In the genomic region with DNA sequence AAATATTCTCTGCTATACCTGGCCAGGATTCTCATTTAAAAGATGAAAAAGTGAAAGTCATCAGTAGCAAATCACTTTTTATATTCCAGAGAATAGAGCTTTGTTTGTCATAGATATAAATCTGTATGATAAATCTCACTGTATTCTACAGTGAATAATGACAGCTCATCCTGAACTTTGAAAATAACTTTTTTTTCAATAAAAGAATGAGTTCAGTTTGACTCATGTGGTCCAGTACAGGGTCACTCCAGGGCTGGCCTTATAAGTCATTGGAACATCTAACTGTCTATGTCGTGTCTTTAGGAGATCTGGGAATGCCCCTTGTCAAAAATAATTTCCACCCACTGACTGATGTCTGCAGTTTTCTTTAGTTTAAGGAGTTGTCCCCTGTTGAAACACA, we compare ENCODE assay signal across 20 cellular contexts. TPM values are rescaled to one million over a fixed set of nuclear protein-coding genes. Genes with fewer than 3 reads are reported as not detected.
DNase-seq lines count a peak whose midpoint lies in the region; ATAC-seq and TF ChIP-seq lines count a peak whose summit lies in the region.
"Had no signal": no experiment of that assay in that cellular context is flagged by ENCODE, and none has a peak within 500 bp of the region (broad histone marks: within the 10 kb centered on the region; RNA-seq: fewer than 3 reads in every experiment).

No MANE protein-coding gene starts in this region.

- no peak for DNase-seq in left ventricle myocardium superior
- DNase-seq in right cardiac atrium, result no peak
- DNase-seq in SK-N-SH, result no peak
- DNase-seq in foreskin keratinocyte, result no peak
- DNase-seq in activated naive CD4-positive, alpha-beta T cell treated with Interleukin-2 at 50 U/mL for 16 hours, result no peak
- no peak for DNase-seq in stimulated activated CD4-positive, alpha-beta T cell treated with anti-CD3 and anti-CD28 coated beads, Interleukin-4, amount 100 ng/mL, for 1 hour
- DNase-seq: activated naive CD4-positive, alpha-beta T cell treated with anti-CD3 and anti-CD28 coated beads, Interleukin-2, amount 50 U/mL, for 16 hours; activated T-cell treated with anti-CD3 and anti-CD28 coated beads, Interleukin-2, amount 50 U/mL, for 72 hours; aorta; C1 segment of cervical spinal cord; cerebellar nuclear complex; NCI-H1436; NCI-H82; stimulated activated CD4-positive, alpha-beta T cell treated with anti-CD3 and anti-CD28 coated beads, Interleukin-12 subunit alpha, Interleukin-12 subunit beta, amount 100 ng/mL, for 4 hours; stimulated activated CD8-positive, alpha-beta memory T cell treated with anti-CD3 and anti-CD28 coated beads, Interleukin-4, amount 100 ng/mL, for 48 hours had no signal

- H3K4me3 ChIP-seq in right cardiac atrium (ENCODE audit: low read length) (no peak overlapping the region), SK-N-SH (ENCODE audit: low read depth in 2 of 2, low read length in 1 of 2) (no peak overlapping the region)

- no peaks in the 10 kb centered on the region for H3K79me2 ChIP-seq in SK-N-SH (ENCODE audit: insufficient read depth)

- H3K27ac ChIP-seq in right cardiac atrium (ENCODE audit: low read length) (no peak overlapping the region), SK-N-SH (ENCODE audit: low read depth in 2 of 2, low read length in 1 of 2) (peak overlapping the region in 1 of 2 experiments; percentile 87; a peak in 2 of 4 replicates), foreskin keratinocyte (no peak overlapping the region)

- TF ChIP-seq EP300 in SK-N-SH (IDR thresholded peaks at IDR 0.05; ENCODE audit: borderline replicate concordance in 1 of 2, low read depth in 1 of 2, low read length in 1 of 2), result peak in 1 of 2 experiments; percentile 84; a peak in 2 of 4 replicates

- POLR2A ChIA-PET in SK-N-SH (lab: Yijun Ruan, JAX), result no interaction called here

- H3K27me3 ChIP-seq in right cardiac atrium (ENCODE audit: control insufficient read depth, insufficient read depth), result no peaks in the 10 kb centered on the region
- no peaks in the 10 kb centered on the region for H3K27me3 ChIP-seq in SK-N-SH (ENCODE audit: insufficient read depth)
- no peaks in the 10 kb centered on the region for H3K27me3 ChIP-seq in foreskin keratinocyte

- H3K36me3 ChIP-seq in SK-N-SH (replicated peaks in 1 of 2; ENCODE audit: control insufficient read depth in 1 of 2, insufficient read depth in 2 of 2, low read length in 1 of 2), result no peaks in the 10 kb centered on the region

- no peaks in the 10 kb centered on the region for H3K9me2 ChIP-seq in SK-N-SH

- peak; percentile 36 for ATAC-seq in left ventricle myocardium superior
- no peak for ATAC-seq in right cardiac atrium
- ATAC-seq in foreskin keratinocyte, result peak; percentile 43
- no peak for ATAC-seq in HG03097 (IDR thresholded peaks at IDR 0.05; ENCODE audit: low FRiP score, unreplicated experiment)
- ATAC-seq in HG03521 (IDR thresholded peaks at IDR 0.05; ENCODE audit: unreplicated experiment), result no peak
- ATAC-seq: activated CD4-positive, CD25-positive, alpha-beta regulatory T cell treated with anti-CD3 and anti-CD28 coated beads, Interleukin-2, amount 50 U/mL, for 24 hours; activated T-cell treated with anti-CD3 and anti-CD28 coated beads, Interleukin-2, amount 50 U/mL, for 72 hours; left lobe of liver had no signal

- no peak overlapping the region for H2AFZ ChIP-seq in SK-N-SH (ENCODE audit: low read depth)

- TF ChIP-seq CTCF in SK-N-SH (IDR thresholded peaks at IDR 0.05) (no peak), foreskin keratinocyte (conservative IDR thresholded peaks at IDR 0.05) (no peak)

- CTCF ChIA-PET in SK-N-SH (lab: Yijun Ruan, JAX), result no interaction called here

- H3F3A ChIP-seq in SK-N-SH (replicated peaks; ENCODE audit: insufficient read depth), result peaks cover 42% of the 10 kb centered on the region

- H3K9ac ChIP-seq in SK-N-SH, result peak overlapping the region; percentile 51; the same call in 1 of the 2 replicates

- TF ChIP-seq RAD21 in SK-N-SH (IDR thresholded peaks at IDR 0.05; ENCODE audit: low read length), result no peak

- 51% methylated on average over 1 of the region's 1 CpG for WGBS in right cardiac atrium
- 0% methylated on average over 1 of the region's 1 CpG for WGBS in SK-N-SH (ENCODE audit: low lambda C conversion rate)

- H3K4me2 ChIP-seq in SK-N-SH, result peak overlapping the region; percentile 59

- H4K20me1 ChIP-seq in SK-N-SH (ENCODE audit: insufficient read depth), result no peaks in the 10 kb centered on the region

- intact Hi-C loops in left ventricle myocardium superior (cut with micrococcal nuclease) (loop anchor here (10.0 kb wide), 1 partner anchor 413 kb away; no protein-coding TSS in a partner anchor), right cardiac atrium (cut with DNase I) (loop anchor here in 1 of 4 donors (10.0 kb wide), 1 partner anchor 413 kb away; no protein-coding TSS in a partner anchor)

- H3K9me3 ChIP-seq in right cardiac atrium (ENCODE audit: control insufficient read depth, low read length) (no peaks in the 10 kb centered on the region), SK-N-SH (no peaks in the 10 kb centered on the region)

- H3K4me1 ChIP-seq in right cardiac atrium (ENCODE audit: control insufficient read depth, insufficient read depth, low read length) (no peaks in the 10 kb centered on the region), SK-N-SH (ENCODE audit: control insufficient read depth in 1 of 2, insufficient read depth in 2 of 2, low read depth in 1 of 2, low read length in 1 of 2) (peaks cover 0 to 34% of the 10 kb centered on the region in 2 experiments; a peak in 2 of 4 replicates), foreskin keratinocyte (peaks cover 32% of the 10 kb centered on the region)

TF ChIP-seq in SK-N-SH, 30 proteins besides CTCF, POLR2A, EP300 and RAD21:
- TF ChIP-seq SMC3 (IDR thresholded peaks at IDR 0.05; ENCODE audit: low read depth, low read length) (no peak), JUND (IDR thresholded peaks at IDR 0.05) (peak; percentile 75), PBX3 (IDR thresholded peaks at IDR 0.05) (peak; percentile 90), FOSL2 (IDR thresholded peaks at IDR 0.05; ENCODE audit: borderline replicate concordance, low read depth) (peak; percentile 49; the same call in 1 of the 2 replicates), RXRA (IDR thresholded peaks at IDR 0.05; ENCODE audit: borderline replicate concordance, low read depth) (peak; percentile 91), NFIC (IDR thresholded peaks at IDR 0.05; ENCODE audit: borderline replicate concordance) (peak; percentile 45; the same call in 1 of the 2 replicates), TEAD4 (IDR thresholded peaks at IDR 0.05; ENCODE audit: borderline replicate concordance, insufficient read depth) (0 out of 2 replicates have a peak, but pooled peaks have one; percentile 11), NRF1 (IDR thresholded peaks at IDR 0.05; ENCODE audit: low read depth, low read length) (no peak), MEF2A (IDR thresholded peaks at IDR 0.05; ENCODE audit: borderline replicate concordance, low read depth) (0 out of 2 replicates have a peak, but pooled peaks have one; percentile 42), TCF12 (IDR thresholded peaks at IDR 0.05) (peak; percentile 78), FOXM1 (IDR thresholded peaks at IDR 0.05; ENCODE audit: low read depth) (peak; percentile 30; the same call in 1 of the 2 replicates), GATA2 (CRISPR knock-in tag; IDR thresholded peaks at IDR 0.05) (no peak)
TF ChIP-seq in SK-N-SH: peak in this region for 9.

RNA-seq across cellular contexts. Expression of gene CXCL8, which starts 18.5 kb away (rescaled TPM):
- 1.2 TPM for total RNA-seq in left ventricle myocardium superior
- total RNA-seq in right cardiac atrium, result 1 to 10 TPM in 1 of 4 donors, under 1 TPM in 3; 0.31 to 1.7 (median 0.41) TPM
- polyA plus RNA-seq in right cardiac atrium, result 1.6 TPM
- polyA plus RNA-seq in SK-N-SH (2012; rRNA removed), result 6.0 and 7.7 TPM in 2 replicates
- polyA plus RNA-seq in SK-N-SH (2012; cell fraction: cytosol; rRNA removed), result 6.9 and 7.8 TPM in 2 replicates
- polyA plus RNA-seq in SK-N-SH (2012; cell fraction: nucleus; rRNA removed), result 5.1 and 15.7 TPM in 2 replicates
- 2.5 and 2.9 TPM in 2 replicates for total RNA-seq in foreskin keratinocyte
- 1.0 and 1.5 TPM in 2 replicates for polyA plus RNA-seq in foreskin keratinocyte
- total RNA-seq: neural crest cell had no signal

Comparison
In these comparisons a context has a peak if more than half of its experiments do, and no peak if none do; other contexts are left out.
1. ATAC-seq: peak in left ventricle myocardium superior (single experiment) and foreskin keratinocyte (single experiment); none in right cardiac atrium (0 of 2), HG03097 (single experiment) and HG03521 (single experiment).